ENCODE assay signal across 19 cellular contexts in the genomic region with DNA sequence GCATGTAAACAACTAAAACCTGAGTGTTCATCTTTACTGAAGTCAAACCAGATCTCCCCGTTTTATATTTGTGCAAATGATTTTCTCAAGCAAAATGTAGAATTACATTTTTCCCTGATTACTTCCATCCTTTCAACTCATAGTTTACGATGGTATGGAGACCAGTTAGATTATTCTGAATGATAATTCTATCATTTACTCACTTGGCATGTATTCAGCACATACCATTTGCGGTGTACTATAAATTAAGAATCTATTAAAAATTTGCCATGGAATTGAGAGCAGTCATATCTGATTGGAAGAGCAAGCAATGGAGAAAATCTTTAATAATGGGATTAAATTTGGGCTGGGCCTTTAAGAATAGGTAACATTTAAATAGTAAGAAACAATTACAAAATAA.
"Had no signal": no experiment of that assay in that cellular context is flagged by ENCODE, and none has a peak within 500 bp of the region (broad histone marks: within the 10 kb centered on the region; RNA-seq: fewer than 3 reads in every experiment).

No MANE protein-coding gene starts in this region.

- H3K4me3 Mint-ChIP-seq: T-cell; T-helper 1 cell treated with Interleukin-12 subunit alpha and Interleukin-12 subunit beta and Interleukin-4 antibody, amounts not matched to agents 30 μg/mL and 1 μg/mL, for 36 hours had no signal

- ATAC-seq: Panc1, T-cell had no signal

- H3K27me3 Mint-ChIP-seq: T-cell had no signal

- H3K27ac Mint-ChIP-seq: T-cell; T-helper 1 cell treated with Interleukin-12 subunit alpha and Interleukin-12 subunit beta and Interleukin-4 antibody, amounts not matched to agents 30 μg/mL and 1 μg/mL, for 36 hours had no signal

- DNase-seq: KBM-7, MV-4-11, NCI-H1048, NCI-H1105, NCI-H1417, NCI-H1436 treated with DMSO at 0.1 percent for 48 hours, NCI-H1694, NCI-H187 treated with DMSO at 0.1 percent for 48 hours, NCI-H2029 treated with DMSO at 0.1 percent for 48 hours, NCI-H2171 treated with DMSO at 0.1 percent for 48 hours, NCI-H524, NCI-H526 treated with DMSO at 0.1 percent for 48 hours, NCI-H748 treated with DMSO at 0.1 percent for 48 hours, SHP77, SW 1271, T-cell had no signal

- H3K27ac ChIP-seq: RWPE1 had no signal
